Comparison of ENCODE assay signal across 8 cellular contexts in the genomic region with DNA sequence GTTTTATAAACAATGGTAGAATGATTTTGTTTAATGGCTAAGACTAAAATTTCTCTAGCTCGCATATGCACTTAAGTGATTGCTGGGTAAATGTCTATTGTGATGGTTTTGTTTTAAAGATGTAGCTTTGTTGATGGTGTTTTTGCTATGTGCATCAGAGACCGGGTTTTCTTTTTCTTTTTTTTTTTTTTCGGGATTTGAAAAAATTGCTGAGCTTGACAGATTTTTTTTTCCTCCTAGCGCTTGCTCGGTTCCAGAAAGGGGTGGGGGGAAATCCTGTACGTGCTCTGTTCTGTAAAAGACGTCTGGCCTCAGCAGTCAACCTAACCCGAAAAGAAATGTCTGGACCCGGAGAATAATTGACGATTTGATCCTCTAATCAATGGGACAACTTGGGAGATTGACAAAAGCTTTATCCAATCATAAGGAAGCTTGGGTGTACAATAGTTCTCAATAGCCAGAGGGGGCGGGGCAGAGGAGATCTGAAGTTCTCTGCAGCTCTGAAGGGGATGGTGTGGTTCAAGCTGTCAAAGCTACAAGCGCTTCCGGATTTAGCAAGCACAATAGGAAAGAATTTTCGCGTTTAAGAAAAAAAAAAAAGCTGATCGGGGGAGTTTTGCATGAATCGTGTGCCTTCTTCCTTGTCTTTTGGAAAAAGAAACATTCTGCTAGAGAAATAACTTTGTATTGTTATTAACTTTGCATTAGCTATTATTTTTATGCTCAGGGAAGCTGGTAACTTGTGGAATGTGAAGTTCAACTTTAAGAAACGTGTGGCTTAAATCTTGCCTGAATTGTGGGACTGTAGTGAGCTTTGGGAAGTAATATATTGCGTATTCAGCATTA. TPM values are rescaled to one million over a fixed set of nuclear protein-coding genes. Genes with fewer than 3 reads are reported as not detected.
DNase-seq lines count a peak whose midpoint lies in the region; ATAC-seq and TF ChIP-seq lines count a peak whose summit lies in the region.

No MANE protein-coding gene starts in this region.

- peak overlapping the region; percentile 79 for H3K4me2 ChIP-seq in GM23338

- TF ChIP-seq CTCF in GM23338 (conservative IDR thresholded peaks at IDR 0.05; ENCODE audit: low read depth in 2 of 2) (no peak), RWPE2 (IDR thresholded peaks at IDR 0.05; ENCODE audit: poor library complexity, severe bottlenecking) (no peak), fibroblast of villous mesenchyme (IDR thresholded peaks at IDR 0.05; ENCODE audit: insufficient read depth, low read depth, low read length) (no peak), nephron (IDR thresholded peaks at IDR 0.05; ENCODE audit: unreplicated experiment in 3 of 3) (no peak)

- H3K9me3 Mint-ChIP-seq in GM23338, result peaks cover 2% of the 10 kb centered on the region; the same call in 1 of the 3 replicates
- H3K9me3 Mint-ChIP-seq in nephron, result no peaks in the 10 kb centered on the region

- H3K27ac Mint-ChIP-seq in GM23338, result no peak overlapping the region
- H3K27ac Mint-ChIP-seq in nephron, result peak overlapping the region; percentile 88 to 97 (median 96)

- H3K4me3 ChIP-seq in GM23338, result peak overlapping the region; percentile 58
- peak overlapping the region; percentile 38 for H3K4me3 ChIP-seq in RWPE2 (ENCODE audit: severe bottlenecking)
- H3K4me3 ChIP-seq in fibroblast of villous mesenchyme (ENCODE audit: low read depth, low read length), result peak overlapping the region; percentile 59

- H3K9me2 ChIP-seq in GM23338 (ENCODE audit: insufficient read depth), result no peaks in the 10 kb centered on the region

- H3K36me3 ChIP-seq in GM23338 (ENCODE audit: insufficient read depth) (no peaks in the 10 kb centered on the region), RWPE2 (ENCODE audit: low read depth) (no peaks in the 10 kb centered on the region)

- H3K36me3 Mint-ChIP-seq in GM23338 (ENCODE audit: low read depth), result no peaks in the 10 kb centered on the region
- no peaks in the 10 kb centered on the region for H3K36me3 Mint-ChIP-seq in nephron (ENCODE audit: low read depth)

- ATAC-seq in GM23338 (peak; percentile 45), RWPE2 (ENCODE audit: low read depth) (peak; percentile 63)
- peak; percentile 87 for ATAC-seq in stimulated activated naive CD8-positive, alpha-beta T cell treated with anti-CD3 and anti-CD28 coated beads, Interleukin-15, Interleukin-2, amounts not matched to agents 100 U/mL and 50 U/mL, for 24 hours

- H3K27ac ChIP-seq in GM23338 (ENCODE audit: low read depth) (peak overlapping the region; percentile 85), RWPE2 (ENCODE audit: poor library complexity, severe bottlenecking) (peak overlapping the region; percentile 85)

- no peak overlapping the region; the same call in 1 of the 2 replicates for H2AFZ ChIP-seq in GM23338

- peaks cover 68% of the 10 kb centered on the region for H3K27me3 ChIP-seq in GM23338 (ENCODE audit: insufficient read depth)
- H3K27me3 ChIP-seq in RWPE2 (ENCODE audit: insufficient read depth, poor library complexity, severe bottlenecking), result no peaks in the 10 kb centered on the region

- H4K20me1 ChIP-seq in GM23338 (replicated peaks; ENCODE audit: insufficient read depth), result no peaks in the 10 kb centered on the region

- peak; percentile 84 for DNase-seq in D341Med (ENCODE audit: low spot score)
- peak; percentile 99 for DNase-seq in GM23338 (ENCODE audit: low spot score)
- DNase-seq in LoVo (ENCODE audit: low spot score), result peak; percentile 98
- peak; percentile 98 for DNase-seq in RWPE2 (ENCODE audit: low spot score)
- DNase-seq in activated effector memory CD4-positive, alpha-beta T cell treated with anti-CD3 and anti-CD28 coated beads, Interleukin-2, amount 50 U/mL, for 16 hours, result peak; percentile 93
- DNase-seq in fibroblast of villous mesenchyme (ENCODE audit: low read depth), result peak; percentile 99
- peak; percentile 88 for DNase-seq in stimulated activated naive CD8-positive, alpha-beta T cell treated with anti-CD3 and anti-CD28 coated beads, Interleukin-15, Interleukin-2, amounts not matched to agents 100 U/mL and 50 U/mL, for 24 hours

- no peaks in the 10 kb centered on the region for H3K79me2 ChIP-seq in GM23338 (replicated peaks; ENCODE audit: insufficient read depth)

- H3F3A ChIP-seq in GM23338 (replicated peaks; ENCODE audit: low read depth), result peaks cover 14% of the 10 kb centered on the region; the same call in 1 of the 2 replicates

- H3K4me3 Mint-ChIP-seq in GM23338 (peak overlapping the region; percentile 83), nephron (peak overlapping the region; percentile 87 to 98 (median 97))

- H3K4me1 ChIP-seq in GM23338 (ENCODE audit: insufficient read depth) (peaks cover 40% of the 10 kb centered on the region), RWPE2 (ENCODE audit: insufficient read depth, poor library complexity, severe bottlenecking) (peaks cover 24% of the 10 kb centered on the region)

- H3K27me3 Mint-ChIP-seq in GM23338 (ENCODE audit: insufficient read depth, low read depth, poor library complexity), result peaks cover 49% of the 10 kb centered on the region
- peaks cover 10% of the 10 kb centered on the region for H3K27me3 Mint-ChIP-seq in nephron (ENCODE audit: low read depth)

- H3K4me1 Mint-ChIP-seq in GM23338 (peaks cover 37% of the 10 kb centered on the region), nephron (peaks cover 47% of the 10 kb centered on the region)

- no peaks in the 10 kb centered on the region for H3K9me3 ChIP-seq in RWPE2 (ENCODE audit: severe bottlenecking)

TF ChIP-seq in GM23338, 12 proteins besides CTCF, POLR2A, EP300 and RAD21:
- TF ChIP-seq JUNB (IDR thresholded peaks at IDR 0.05; ENCODE audit: unreplicated experiment), result no peak
- no peak for TF ChIP-seq POLR2AphosphoS5 (IDR thresholded peaks at IDR 0.05; ENCODE audit: low read depth)
- TF ChIP-seq CREB1 (CRISPR knock-in tag; IDR thresholded peaks at IDR 0.05; ENCODE audit: low read depth), result peak; percentile 34; the same call in 1 of the 2 replicates
- TF ChIP-seq EZH2 (IDR thresholded peaks at IDR 0.05; ENCODE audit: low read depth, unreplicated experiment), result no peak
- no peak for TF ChIP-seq ZNF114 (CRISPR knock-in tag; IDR thresholded peaks at IDR 0.05)
- TF ChIP-seq, protein P1, sequence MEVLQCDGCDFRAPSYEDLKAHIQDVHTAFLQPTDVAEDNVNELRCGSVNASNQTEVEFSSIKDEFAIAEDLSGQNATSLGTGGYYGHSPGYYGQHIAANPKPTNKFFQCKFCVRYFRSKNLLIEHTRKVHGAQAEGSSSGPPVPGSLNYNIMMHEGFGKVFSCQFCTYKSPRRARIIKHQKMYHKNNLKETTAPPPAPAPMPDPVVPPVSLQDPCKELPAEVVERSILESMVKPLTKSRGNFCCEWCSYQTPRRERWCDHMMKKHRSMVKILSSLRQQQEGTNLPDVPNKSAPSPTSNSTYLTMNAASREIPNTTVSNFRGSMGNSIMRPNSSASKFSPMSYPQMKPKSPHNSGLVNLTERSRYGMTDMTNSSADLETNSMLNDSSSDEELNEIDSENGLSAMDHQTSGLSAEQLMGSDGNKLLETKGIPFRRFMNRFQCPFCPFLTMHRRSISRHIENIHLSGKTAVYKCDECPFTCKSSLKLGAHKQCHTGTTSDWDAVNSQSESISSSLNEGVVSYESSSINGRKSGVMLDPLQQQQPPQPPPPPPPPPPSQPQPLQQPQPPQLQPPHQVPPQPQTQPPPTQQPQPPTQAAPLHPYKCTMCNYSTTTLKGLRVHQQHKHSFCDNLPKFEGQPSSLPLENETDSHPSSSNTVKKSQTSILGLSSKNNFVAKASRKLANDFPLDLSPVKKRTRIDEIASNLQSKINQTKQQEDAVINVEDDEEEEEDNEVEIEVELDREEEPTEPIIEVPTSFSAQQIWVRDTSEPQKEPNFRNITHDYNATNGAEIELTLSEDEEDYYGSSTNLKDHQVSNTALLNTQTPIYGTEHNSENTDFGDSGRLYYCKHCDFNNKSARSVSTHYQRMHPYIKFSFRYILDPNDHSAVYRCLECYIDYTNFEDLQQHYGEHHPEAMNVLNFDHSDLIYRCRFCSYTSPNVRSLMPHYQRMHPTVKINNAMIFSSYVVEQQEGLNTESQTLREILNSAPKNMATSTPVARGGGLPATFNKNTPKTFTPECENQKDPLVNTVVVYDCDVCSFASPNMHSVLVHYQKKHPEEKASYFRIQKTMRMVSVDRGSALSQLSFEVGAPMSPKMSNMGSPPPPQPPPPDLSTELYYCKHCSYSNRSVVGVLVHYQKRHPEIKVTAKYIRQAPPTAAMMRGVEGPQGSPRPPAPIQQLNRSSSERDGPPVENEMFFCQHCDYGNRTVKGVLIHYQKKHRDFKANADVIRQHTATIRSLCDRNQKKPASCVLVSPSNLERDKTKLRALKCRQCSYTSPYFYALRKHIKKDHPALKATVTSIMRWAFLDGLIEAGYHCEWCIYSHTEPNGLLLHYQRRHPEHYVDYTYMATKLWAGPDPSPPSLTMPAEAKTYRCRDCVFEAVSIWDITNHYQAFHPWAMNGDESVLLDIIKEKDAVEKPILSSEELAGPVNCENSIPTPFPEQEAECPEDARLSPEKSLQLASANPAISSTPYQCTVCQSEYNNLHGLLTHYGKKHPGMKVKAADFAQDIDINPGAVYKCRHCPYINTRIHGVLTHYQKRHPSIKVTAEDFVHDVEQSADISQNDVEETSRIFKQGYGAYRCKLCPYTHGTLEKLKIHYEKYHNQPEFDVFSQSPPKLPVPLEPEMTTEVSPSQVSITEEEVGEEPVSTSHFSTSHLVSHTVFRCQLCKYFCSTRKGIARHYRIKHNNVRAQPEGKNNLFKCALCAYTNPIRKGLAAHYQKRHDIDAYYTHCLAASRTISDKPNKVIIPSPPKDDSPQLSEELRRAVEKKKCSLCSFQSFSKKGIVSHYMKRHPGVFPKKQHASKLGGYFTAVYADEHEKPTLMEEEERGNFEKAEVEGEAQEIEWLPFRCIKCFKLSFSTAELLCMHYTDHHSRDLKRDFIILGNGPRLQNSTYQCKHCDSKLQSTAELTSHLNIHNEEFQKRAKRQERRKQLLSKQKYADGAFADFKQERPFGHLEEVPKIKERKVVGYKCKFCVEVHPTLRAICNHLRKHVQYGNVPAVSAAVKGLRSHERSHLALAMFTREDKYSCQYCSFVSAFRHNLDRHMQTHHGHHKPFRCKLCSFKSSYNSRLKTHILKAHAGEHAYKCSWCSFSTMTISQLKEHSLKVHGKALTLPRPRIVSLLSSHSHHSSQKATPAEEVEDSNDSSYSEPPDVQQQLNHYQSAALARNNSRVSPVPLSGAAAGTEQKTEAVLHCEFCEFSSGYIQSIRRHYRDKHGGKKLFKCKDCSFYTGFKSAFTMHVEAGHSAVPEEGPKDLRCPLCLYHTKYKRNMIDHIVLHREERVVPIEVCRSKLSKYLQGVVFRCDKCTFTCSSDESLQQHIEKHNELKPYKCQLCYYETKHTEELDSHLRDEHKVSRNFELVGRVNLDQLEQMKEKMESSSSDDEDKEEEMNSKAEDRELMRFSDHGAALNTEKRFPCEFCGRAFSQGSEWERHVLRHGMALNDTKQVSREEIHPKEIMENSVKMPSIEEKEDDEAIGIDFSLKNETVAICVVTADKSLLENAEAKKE (CRISPR knock-in tag; IDR thresholded peaks at IDR 0.05), result no peak
- TF ChIP-seq STAT1 (IDR thresholded peaks at IDR 0.05; ENCODE audit: unreplicated experiment), result no peak

RNA-seq across cellular contexts. Expression of gene NFIA, which starts 4.5 kb away (rescaled TPM):
- 0.97 and 2.5 TPM in 2 replicates for total RNA-seq in GM23338 (2014; rRNA removed; shearing (Covaris generic))
- polyA plus RNA-seq in GM23338 (2016; fragmentation: Nextera tagmentation; extraction: Ambion mirVana), result 2.1 and 2.3 TPM in 2 replicates
- total RNA-seq in fibroblast of villous mesenchyme, result 4.8 and 10.4 TPM in 2 replicates

Comparison
In these comparisons a context has a peak if more than half of its experiments do, and no peak if none do; other contexts are left out.
1. Peak in every context shown above with its lines: DNase-seq, ATAC-seq, H3K4me3 ChIP-seq and H3K27ac ChIP-seq.